ENCODE assay signal across 19 cellular contexts in the genomic region with DNA sequence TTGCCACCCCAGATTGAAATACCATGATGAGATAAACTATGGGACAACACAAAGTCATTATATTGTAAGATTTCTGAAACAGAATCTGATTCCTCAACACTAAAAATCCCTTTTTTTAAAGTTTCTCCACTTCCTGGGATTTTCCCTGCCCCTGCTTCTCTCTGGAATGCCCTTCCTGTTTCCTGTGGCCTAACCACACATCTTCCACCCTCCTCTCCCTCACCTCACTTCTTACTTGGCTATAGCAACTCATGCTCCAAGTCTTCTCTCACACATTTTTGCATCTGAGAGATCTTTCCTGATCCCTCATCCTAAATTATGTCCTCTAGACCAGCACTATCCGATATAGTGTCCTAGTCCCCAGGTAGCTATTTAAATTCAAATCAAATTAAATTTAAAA. TPM values are rescaled to one million over a fixed set of nuclear protein-coding genes. Genes with fewer than 3 reads are reported as not detected.
"Had no signal": no experiment of that assay in that cellular context is flagged by ENCODE, and none has a peak within 500 bp of the region (broad histone marks: within the 10 kb centered on the region; RNA-seq: fewer than 3 reads in every experiment).

No MANE protein-coding gene starts in this region.

- DNase-seq: effector CD4-positive, alpha-beta T cell; endodermal cell; head of caudate nucleus; kidney; left colon; mesendoderm; naive thymus-derived CD4-positive, alpha-beta T cell; nephron progenitor cell; sigmoid colon; stimulated activated naive CD8-positive, alpha-beta T cell treated with anti-CD3 and anti-CD28 coated beads, Interleukin-15, Interleukin-2, amounts not matched to agents 100 U/mL and 50 U/mL, for 24 hours; tibial artery; upper lobe of left lung had no signal

- H3K27ac ChIP-seq: coronary artery, gastroesophageal sphincter, hepatocyte, right atrium auricular region, sigmoid colon, skin epidermis, tibial artery, upper lobe of left lung, vagina had no signal

- H3K9me3 ChIP-seq: gastroesophageal sphincter, right atrium auricular region, sigmoid colon, tibial artery, upper lobe of left lung, vagina had no signal

- H3K9me3 Mint-ChIP-seq: endodermal cell; naive thymus-derived CD4-positive, alpha-beta T cell; nephron progenitor cell had no signal

- H3K36me3 ChIP-seq: gastroesophageal sphincter, right atrium auricular region, sigmoid colon, tibial artery, upper lobe of left lung, vagina had no signal

- FAIRE-seq: kidney had no signal

- H3K4me3 ChIP-seq: coronary artery, gastroesophageal sphincter, hepatocyte, right atrium auricular region, sigmoid colon, skin epidermis, tibial artery, upper lobe of left lung, vagina had no signal

- H3K27me3 ChIP-seq: vagina had no signal

- H3K4me3 Mint-ChIP-seq: endodermal cell; naive thymus-derived CD4-positive, alpha-beta T cell; nephron progenitor cell had no signal

- H3K27ac Mint-ChIP-seq: endodermal cell; naive thymus-derived CD4-positive, alpha-beta T cell; nephron progenitor cell had no signal

RNA-seq across cellular contexts. Expression of gene RELN, which starts 4.1 kb away (rescaled TPM):
- total RNA-seq: chondrocyte; naive thymus-derived CD4-positive, alpha-beta T cell had no signal
- polyA plus RNA-seq: naive thymus-derived CD4-positive, alpha-beta T cell had no signal
